Comparison of ENCODE assay signal across 1 cellular context in the genomic region with DNA sequence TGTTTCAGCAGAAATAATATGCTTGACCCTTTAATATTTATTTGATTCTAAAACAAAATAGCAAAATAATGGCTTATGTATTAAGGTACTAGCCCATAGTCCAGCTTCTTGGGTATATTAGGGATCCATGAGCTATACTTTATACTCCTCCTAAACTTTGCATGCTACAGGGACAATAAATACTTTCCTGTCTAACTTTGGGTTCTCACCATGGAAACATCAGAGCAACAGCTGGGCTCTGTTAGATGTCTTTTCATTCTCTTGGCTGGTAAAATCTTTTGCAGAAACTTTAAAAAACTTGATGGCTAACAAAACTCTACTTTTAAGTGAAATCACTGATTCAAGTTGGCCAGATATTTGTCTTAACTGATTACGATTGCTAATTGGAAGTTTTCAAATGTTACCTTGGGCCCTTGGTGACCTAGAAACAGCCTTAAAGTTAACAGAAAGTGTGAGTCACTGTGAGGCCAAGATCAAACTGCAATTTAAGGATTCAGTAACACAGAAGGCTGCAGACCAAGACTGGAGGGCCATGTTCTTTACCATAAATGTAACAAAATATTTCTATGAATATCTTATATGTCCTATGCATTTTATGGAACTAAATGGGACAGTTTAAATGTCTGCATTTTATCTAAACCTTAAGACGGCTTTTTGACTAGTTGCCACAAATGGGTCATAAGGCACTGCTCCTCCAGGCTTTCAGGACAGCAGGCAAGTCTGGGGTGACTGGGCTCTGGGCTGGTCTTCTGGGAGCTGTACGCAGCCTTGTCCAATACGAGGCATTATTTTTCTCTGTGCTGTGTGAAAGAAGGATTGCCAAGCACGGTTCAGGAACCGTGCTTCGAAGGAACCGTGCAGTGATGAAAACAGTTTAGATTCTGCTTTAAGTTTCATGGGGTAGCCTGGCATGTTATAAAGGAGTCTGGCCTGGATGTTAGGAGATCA.
TF ChIP-seq lines count a peak whose summit lies in the region.

No MANE protein-coding gene starts in this region.

TF ChIP-seq in HEK293, 187 proteins besides CTCF, POLR2A, EP300 and RAD21 (continued from another document):
- TF ChIP-seq, protein P1, sequence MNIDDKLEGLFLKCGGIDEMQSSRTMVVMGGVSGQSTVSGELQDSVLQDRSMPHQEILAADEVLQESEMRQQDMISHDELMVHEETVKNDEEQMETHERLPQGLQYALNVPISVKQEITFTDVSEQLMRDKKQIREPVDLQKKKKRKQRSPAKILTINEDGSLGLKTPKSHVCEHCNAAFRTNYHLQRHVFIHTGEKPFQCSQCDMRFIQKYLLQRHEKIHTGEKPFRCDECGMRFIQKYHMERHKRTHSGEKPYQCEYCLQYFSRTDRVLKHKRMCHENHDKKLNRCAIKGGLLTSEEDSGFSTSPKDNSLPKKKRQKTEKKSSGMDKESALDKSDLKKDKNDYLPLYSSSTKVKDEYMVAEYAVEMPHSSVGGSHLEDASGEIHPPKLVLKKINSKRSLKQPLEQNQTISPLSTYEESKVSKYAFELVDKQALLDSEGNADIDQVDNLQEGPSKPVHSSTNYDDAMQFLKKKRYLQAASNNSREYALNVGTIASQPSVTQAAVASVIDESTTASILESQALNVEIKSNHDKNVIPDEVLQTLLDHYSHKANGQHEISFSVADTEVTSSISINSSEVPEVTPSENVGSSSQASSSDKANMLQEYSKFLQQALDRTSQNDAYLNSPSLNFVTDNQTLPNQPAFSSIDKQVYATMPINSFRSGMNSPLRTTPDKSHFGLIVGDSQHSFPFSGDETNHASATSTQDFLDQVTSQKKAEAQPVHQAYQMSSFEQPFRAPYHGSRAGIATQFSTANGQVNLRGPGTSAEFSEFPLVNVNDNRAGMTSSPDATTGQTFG (tag by site-specific recombination; IDR thresholded peaks at IDR 0.05; ENCODE audit: borderline replicate concordance) = no peak
- TF ChIP-seq ZBTB20 (tag by site-specific recombination; IDR thresholded peaks at IDR 0.05) = no peak
